Comparison of ENCODE assay signal across 17 cellular contexts in genomic region chr6:491233-491632, GRCh38.
DNase-seq lines count a peak whose midpoint lies in the region; ATAC-seq and TF ChIP-seq lines count a peak whose summit lies in the region.
"Had no signal": no experiment of that assay in that cellular context is flagged by ENCODE, and none has a peak within 500 bp of the region (broad histone marks: within the 10 kb centered on the region; RNA-seq: fewer than 3 reads in every experiment).

No MANE protein-coding gene starts in this region.

- no peak for TF ChIP-seq CTCF in GM13977 (IDR thresholded peaks at IDR 0.05; ENCODE audit: extremely low read depth, insufficient read depth, missing control alignments)
- TF ChIP-seq CTCF in tibial nerve (IDR thresholded peaks at IDR 0.05), result no peak

- H3K27ac ChIP-seq in tibial nerve, result peak overlapping the region in 1 of 4 donors; percentile 32
- H3K27ac ChIP-seq: adrenal gland, colonic mucosa, esophagus muscularis mucosa, hepatocyte, neural progenitor cell, thyroid gland, VCaP had no signal

- H3K36me3 Mint-ChIP-seq in activated naive CD8-positive, alpha-beta T cell treated with anti-CD3 and anti-CD28 coated beads, Interleukin-2, amount 50 U/mL, for 24 hours (ENCODE audit: low read depth), result peaks cover 58% of the 10 kb centered on the region
- peaks cover 15 to 59% of the 10 kb centered on the region in 2 donors for H3K36me3 Mint-ChIP-seq in stimulated activated naive B cell treated with anti-CD40 and anti-IgM and Interleukin-4, amounts not matched to agents 10 μg/mL and 1 μg/mL and 100 μg/mL, for 72 hours

- no peaks in the 10 kb centered on the region for H3K9me3 Mint-ChIP-seq in activated naive CD8-positive, alpha-beta T cell treated with anti-CD3 and anti-CD28 coated beads, Interleukin-2, amount 50 U/mL, for 24 hours
- peaks cover 0 to 4% of the 10 kb centered on the region in 2 donors for H3K9me3 Mint-ChIP-seq in stimulated activated naive B cell treated with anti-CD40 and anti-IgM and Interleukin-4, amounts not matched to agents 10 μg/mL and 1 μg/mL and 100 μg/mL, for 72 hours

- in situ Hi-C loops in GM13977 (cut with MboI; ENCODE audit: low pct_unique_long_range_greater_than_20kb, low sequenced_read_pairs, unreplicated experiment), result no loop called here

- no peak overlapping the region for H3K4me3 ChIP-seq in tibial nerve
- H3K4me3 ChIP-seq: adrenal gland, colonic mucosa, esophagus muscularis mucosa, hepatocyte, neural progenitor cell, thyroid gland had no signal

- no peak for TF ChIP-seq EP300 in tibial nerve (IDR thresholded peaks at IDR 0.05)

- no peaks in the 10 kb centered on the region for H3K27me3 ChIP-seq in tibial nerve
- H3K27me3 ChIP-seq: adrenal gland, colonic mucosa, esophagus muscularis mucosa, hepatocyte, neural progenitor cell, thyroid gland had no signal

- H3K4me1 ChIP-seq in tibial nerve, result peaks cover 0 to 3% (median 0%) of the 10 kb centered on the region in 4 donors
- H3K4me1 ChIP-seq: adrenal gland, colonic mucosa, esophagus muscularis mucosa, neural progenitor cell, thyroid gland had no signal

- peaks cover 0 to 91% (median 0%) of the 10 kb centered on the region in 3 donors for H3K36me3 ChIP-seq in tibial nerve
- H3K36me3 ChIP-seq: colonic mucosa had no signal

- H3K4me1 Mint-ChIP-seq in activated naive CD8-positive, alpha-beta T cell treated with anti-CD3 and anti-CD28 coated beads, Interleukin-2, amount 50 U/mL, for 24 hours, result peaks cover 90% of the 10 kb centered on the region
- peaks cover 19 to 58% of the 10 kb centered on the region in 2 donors for H3K4me1 Mint-ChIP-seq in stimulated activated naive B cell treated with anti-CD40 and anti-IgM and Interleukin-4, amounts not matched to agents 10 μg/mL and 1 μg/mL and 100 μg/mL, for 72 hours

- H3K27ac Mint-ChIP-seq in activated naive CD8-positive, alpha-beta T cell treated with anti-CD3 and anti-CD28 coated beads, Interleukin-2, amount 50 U/mL, for 24 hours, result peak overlapping the region; percentile 99
- H3K27ac Mint-ChIP-seq in stimulated activated naive B cell treated with anti-CD40 and anti-IgM and Interleukin-4, amounts not matched to agents 10 μg/mL and 1 μg/mL and 100 μg/mL, for 72 hours, result peak overlapping the region; percentile 14
- H3K27ac Mint-ChIP-seq: neural progenitor cell had no signal

- H3K27me3 Mint-ChIP-seq in activated naive CD8-positive, alpha-beta T cell treated with anti-CD3 and anti-CD28 coated beads, Interleukin-2, amount 50 U/mL, for 24 hours, result no peaks in the 10 kb centered on the region
- H3K27me3 Mint-ChIP-seq in stimulated activated naive B cell treated with anti-CD40 and anti-IgM and Interleukin-4, amounts not matched to agents 10 μg/mL and 1 μg/mL and 100 μg/mL, for 72 hours, result no peaks in the 10 kb centered on the region

- 87 to 88% methylated on average over 6 of the region's 6 CpGs for WGBS in tibial nerve, 2 donors

- H3K9me3 ChIP-seq in tibial nerve, result no peaks in the 10 kb centered on the region
- H3K9me3 ChIP-seq: adrenal gland, colonic mucosa, esophagus muscularis mucosa, thyroid gland had no signal

- DNase-seq in activated gamma-delta T cell treated with Interleukin-2 at 50 U/mL for 16 hours (peak; percentile 29), activated gamma-delta T cell (lab: John Stamatoyannopoulos, UW) (no peak), GM13977 (ENCODE audit: low spot score) (no peak), tibial nerve (ENCODE audit: low spot score in 2 of 2) (no peak)
- peak; percentile 69 for DNase-seq in activated CD4-positive, alpha-beta T cell treated with anti-CD3 and anti-CD28 coated beads for 48 hours
- peak; percentile 58 for DNase-seq in activated naive CD8-positive, alpha-beta T cell treated with anti-CD3 and anti-CD28 coated beads, Interleukin-2, amount 50 U/mL, for 24 hours
- DNase-seq in stimulated activated naive B cell treated with anti-CD40 and anti-IgM and Interleukin-4, amounts not matched to agents 10 μg/mL and 1 μg/mL and 100 μg/mL, for 72 hours, result no peak
- DNase-seq: adrenal gland, colonic mucosa, left ventricle myocardium superior, SHP77 treated with DMSO at 0.1 percent for 48 hours, thyroid gland had no signal

- H3K4me3 Mint-ChIP-seq in activated naive CD8-positive, alpha-beta T cell treated with anti-CD3 and anti-CD28 coated beads, Interleukin-2, amount 50 U/mL, for 24 hours, result peak overlapping the region; percentile 71
- H3K4me3 Mint-ChIP-seq in stimulated activated naive B cell treated with anti-CD40 and anti-IgM and Interleukin-4, amounts not matched to agents 10 μg/mL and 1 μg/mL and 100 μg/mL, for 72 hours, result no peak overlapping the region
- H3K4me3 Mint-ChIP-seq: neural progenitor cell had no signal

- no peak for TF ChIP-seq POLR2A in tibial nerve (IDR thresholded peaks at IDR 0.05)

- ATAC-seq in activated naive CD8-positive, alpha-beta T cell treated with anti-CD3 and anti-CD28 coated beads, Interleukin-2, amount 50 U/mL, for 24 hours, result peak; percentile 62
- peak in 1 of 2 donors; percentile 8 for ATAC-seq in stimulated activated naive B cell treated with anti-CD40 and anti-IgM and Interleukin-4, amounts not matched to agents 10 μg/mL and 1 μg/mL and 100 μg/mL, for 72 hours (replicated peaks)
- no peak for ATAC-seq in HG02678 (IDR thresholded peaks at IDR 0.05; ENCODE audit: unreplicated experiment)
- ATAC-seq: left ventricle myocardium superior had no signal

Comparison
In these comparisons a context has a peak if more than half of its experiments do, and no peak if none do; other contexts are left out.
1. DNase-seq: peak in activated gamma-delta T cell treated with Interleukin-2 at 50 U/mL for 16 hours (single experiment), activated CD4-positive, alpha-beta T cell treated with anti-CD3 and anti-CD28 coated beads for 48 hours (single experiment) and activated naive CD8-positive, alpha-beta T cell treated with anti-CD3 and anti-CD28 coated beads, Interleukin-2, amount 50 U/mL, for 24 hours (single experiment); none in activated gamma-delta T cell (single experiment), stimulated activated naive B cell treated with anti-CD40 and anti-IgM and Interleukin-4, amounts not matched to agents 10 μg/mL and 1 μg/mL and 100 μg/mL, for 72 hours (single experiment), GM13977 (single experiment) and tibial nerve (0 of 2).